Comparison of ENCODE assay signal across 1 cellular context in genomic region chr17:6910987-6911603, GRCh38.
TF ChIP-seq lines count a peak whose summit lies in the region.

No MANE protein-coding gene starts in this region.

TF ChIP-seq in GM23338, 12 proteins besides CTCF, POLR2A, EP300 and RAD21 (continued from another document):
- no peak for TF ChIP-seq ZNF462 (CRISPR knock-in tag; IDR thresholded peaks at IDR 0.05)
- no peak for TF ChIP-seq EZH2phosphoT487 (IDR thresholded peaks at IDR 0.05; ENCODE audit: unreplicated experiment)
